Comparison of ENCODE assay signal across 27 cellular contexts in the genomic region with DNA sequence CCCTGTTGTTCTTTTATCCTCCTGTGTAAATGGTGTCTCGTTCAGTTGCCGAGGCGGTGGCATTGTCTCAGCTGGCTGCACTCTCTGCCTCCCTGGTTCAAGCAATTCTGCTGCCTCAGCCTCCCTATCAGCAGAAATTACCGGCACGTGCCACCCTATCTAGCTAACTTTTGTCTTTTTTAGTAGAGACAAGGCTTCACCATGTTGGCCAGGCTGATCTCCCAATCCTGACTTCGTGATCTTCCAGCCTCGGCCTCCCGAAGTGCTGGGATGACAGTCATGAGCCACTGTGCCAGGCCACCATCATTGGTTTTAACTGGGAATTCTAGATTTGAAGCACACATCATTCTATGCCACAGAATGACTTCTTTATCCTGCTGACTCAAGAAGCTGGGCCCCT.
"Had no signal": no experiment of that assay in that cellular context is flagged by ENCODE, and none has a peak within 500 bp of the region (broad histone marks: within the 10 kb centered on the region; RNA-seq: fewer than 3 reads in every experiment).

No MANE protein-coding gene starts in this region.

- H3K79me2 ChIP-seq: parathyroid adenoma had no signal

- H3K9me3 Mint-ChIP-seq: natural killer cell treated with Interleukin-12 subunit alpha and Interleukin-12 subunit beta and Interleukin-15 and Interleukin-18, amount 100 ng/mL, for 72 hours; stimulated activated naive CD8-positive, alpha-beta T cell treated with anti-CD3 and anti-CD28 coated beads, Interleukin-15, amount 100 ng/mL, for 72 hours; type B pancreatic cell had no signal

- H3K4me3 ChIP-seq: dorsolateral prefrontal cortex, gastrocnemius medialis, mucosa of descending colon, smooth muscle cell, thyroid gland, uterus had no signal

- H3K27me3 Mint-ChIP-seq: natural killer cell treated with Interleukin-12 subunit alpha and Interleukin-12 subunit beta and Interleukin-15 and Interleukin-18, amount 100 ng/mL, for 72 hours; progenitor cell of endocrine pancreas; type B pancreatic cell had no signal

- H3K4me2 ChIP-seq: smooth muscle cell had no signal

- H2AFZ ChIP-seq: parathyroid adenoma had no signal

- H3K27me3 ChIP-seq: thyroid gland, uterus had no signal

- DNase-seq: dorsolateral prefrontal cortex; effector CD8-positive, alpha-beta T cell; endodermal cell; foreskin fibroblast; gastrocnemius medialis; mesenchymal stem cell; mucosa of descending colon; naive B cell; stimulated activated CD4-positive, alpha-beta T cell treated with anti-CD3 and anti-CD28 coated beads, Interleukin-12 subunit alpha, Interleukin-12 subunit beta, amount 100 ng/mL, for 4 hours; stimulated activated CD4-positive, alpha-beta T cell treated with anti-CD3 and anti-CD28 coated beads, Interleukin-1b, Interleukin-23, amount 100 ng/mL, for 48 hours; stimulated activated CD4-positive, alpha-beta T cell treated with anti-CD3 and anti-CD28 coated beads, Interleukin-4, amount 100 ng/mL, for 1 hour; stimulated activated CD8-positive, alpha-beta memory T cell treated with anti-CD3 and anti-CD28 coated beads, Interleukin-4, amount 100 ng/mL, for 48 hours; stimulated activated naive CD4-positive, alpha-beta T cell; stimulated activated naive CD8-positive, alpha-beta T cell treated with anti-CD3 and anti-CD28 coated beads, Interleukin-15, amount 100 ng/mL, for 72 hours; thyroid gland; uterus had no signal

- H3K4me3 Mint-ChIP-seq: endodermal cell; mesothelial cell of epicardium; natural killer cell treated with Interleukin-12 subunit alpha and Interleukin-12 subunit beta and Interleukin-15 and Interleukin-18, amount 100 ng/mL, for 72 hours; neural crest cell; stimulated activated naive CD8-positive, alpha-beta T cell treated with anti-CD3 and anti-CD28 coated beads, Interleukin-15, amount 100 ng/mL, for 72 hours; type B pancreatic cell had no signal

- H3K36me3 Mint-ChIP-seq: mesothelial cell of epicardium; naive B cell; natural killer cell treated with Interleukin-12 subunit alpha and Interleukin-12 subunit beta and Interleukin-15 and Interleukin-18, amount 100 ng/mL, for 72 hours; type B pancreatic cell had no signal

- H3K4me1 Mint-ChIP-seq: endodermal cell, mesothelial cell of epicardium, neural crest cell had no signal

- H3K27ac Mint-ChIP-seq: endodermal cell; mesothelial cell of epicardium; naive B cell; natural killer cell treated with Interleukin-12 subunit alpha and Interleukin-12 subunit beta and Interleukin-15 and Interleukin-18, amount 100 ng/mL, for 72 hours; progenitor cell of endocrine pancreas; stimulated activated naive CD8-positive, alpha-beta T cell treated with anti-CD3 and anti-CD28 coated beads, Interleukin-15, amount 100 ng/mL, for 72 hours; type B pancreatic cell had no signal

- H3K9me3 ChIP-seq: gastrocnemius medialis, thyroid gland, uterus had no signal

- H3K4me1 ChIP-seq: parathyroid adenoma, uterus had no signal

- H3K27ac ChIP-seq: dorsolateral prefrontal cortex, epithelial cell of prostate, gastrocnemius medialis, parathyroid adenoma, thyroid gland, uterus had no signal

- ATAC-seq: esophagus mucosa; gastrocnemius medialis; left lobe of liver; mucosa of descending colon; sciatic nerve; stimulated activated naive CD8-positive, alpha-beta T cell treated with anti-CD3 and anti-CD28 coated beads, Interleukin-15, amount 100 ng/mL, for 72 hours had no signal

- H3K36me3 ChIP-seq: gastrocnemius medialis, thyroid gland, uterus had no signal

- H3K9ac ChIP-seq: parathyroid adenoma had no signal
